Comparison of ENCODE assay signal across 8 cellular contexts in the genomic region with DNA sequence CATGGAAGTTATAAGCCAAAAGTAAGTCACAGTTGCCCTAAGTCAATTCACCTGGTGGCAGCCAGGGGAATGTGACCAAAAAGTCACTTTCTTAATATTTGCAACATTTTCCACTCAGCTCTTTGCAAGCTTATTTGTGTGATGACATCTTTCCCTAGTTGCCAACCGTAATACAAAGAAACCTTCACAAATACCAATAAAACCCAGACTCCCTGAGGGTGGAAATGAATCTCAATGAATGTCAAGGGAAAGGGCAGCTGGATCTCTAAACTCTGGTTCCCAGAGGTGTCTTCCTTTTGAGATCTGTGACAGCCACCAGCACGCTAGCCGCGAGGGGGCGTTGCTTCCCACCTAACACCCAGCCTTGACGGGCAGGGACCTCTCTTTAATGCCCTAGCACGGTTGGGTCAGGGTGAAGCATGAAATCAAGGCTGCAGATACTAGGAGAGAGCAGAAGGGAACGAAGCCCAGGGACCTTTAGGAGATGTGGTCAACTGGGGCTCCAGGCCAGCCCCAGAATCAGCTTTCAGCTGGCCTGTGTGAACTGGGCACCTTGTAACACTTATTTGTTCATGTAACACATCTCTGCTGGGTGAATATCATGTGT.
DNase-seq lines count a peak whose midpoint lies in the region; ATAC-seq lines count a peak whose summit lies in the region.

No MANE protein-coding gene starts in this region.

- DNase-seq in GM03348 (ENCODE audit: low spot score): peak; percentile 80
- DNase-seq in SW480 (ENCODE audit: low spot score): peak; percentile 23
- peak; percentile 57 for DNase-seq in cerebellar cortex (ENCODE audit: low spot score)
- peak; percentile 41 for DNase-seq in medulla oblongata (ENCODE audit: extremely low spot score)
- DNase-seq in NCI-H2227 treated with DMSO at 0.1 percent for 48 hours (lab: John Stamatoyannopoulos, UW): no peak
- no peak for DNase-seq in NCI-H1048 (lab: John Stamatoyannopoulos, UW)

- ATAC-seq in HG02852 (IDR thresholded peaks at IDR 0.05; ENCODE audit: unreplicated experiment) (peak; percentile 47), HG02970 (IDR thresholded peaks at IDR 0.05; ENCODE audit: low FRiP score, unreplicated experiment) (no peak)

Comparison
In these comparisons a context has a peak if more than half of its experiments do, and no peak if none do; other contexts are left out.
1. DNase-seq: peak in GM03348 (single experiment), SW480 (single experiment), cerebellar cortex (single experiment) and medulla oblongata (single experiment); none in NCI-H2227 treated with DMSO at 0.1 percent for 48 hours (single experiment) and NCI-H1048 (single experiment).